ENCODE assay signal across 9 cellular contexts in the genomic region with DNA sequence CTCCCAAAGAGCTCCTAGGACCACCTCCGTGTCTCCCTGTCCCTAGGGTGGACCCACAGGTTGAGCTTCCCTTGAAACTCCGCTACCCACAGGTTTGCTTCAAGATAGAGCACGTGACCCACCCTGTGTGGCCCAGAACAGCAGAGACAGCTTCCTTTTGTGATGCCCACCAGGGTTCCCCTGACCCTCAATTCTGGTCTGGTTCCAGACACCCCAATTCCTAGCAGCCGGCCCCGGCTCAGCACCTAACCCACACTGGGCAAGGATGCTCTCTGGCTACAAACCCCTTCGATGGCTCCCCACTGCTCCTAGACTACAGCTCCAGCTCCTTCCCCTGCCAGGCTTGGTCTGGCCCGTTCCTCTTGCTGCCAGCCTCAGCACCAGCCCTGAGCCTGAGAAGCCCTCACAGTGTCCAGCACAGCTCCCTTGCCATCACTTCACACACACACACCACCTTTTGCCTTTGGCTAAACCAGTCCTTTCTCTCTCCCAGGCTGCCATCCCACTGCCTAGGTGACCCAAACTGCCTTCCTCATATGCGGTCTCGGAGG. TPM values are rescaled to one million over a fixed set of nuclear protein-coding genes. Genes with fewer than 3 reads are reported as not detected.
DNase-seq lines count a peak whose midpoint lies in the region; ATAC-seq and TF ChIP-seq lines count a peak whose summit lies in the region.
"Had no signal": no experiment of that assay in that cellular context is flagged by ENCODE, and none has a peak within 500 bp of the region (broad histone marks: within the 10 kb centered on the region; RNA-seq: fewer than 3 reads in every experiment).

No MANE protein-coding gene starts in this region.

- ATAC-seq in T-cell (replicated peaks in 1 of 4), result no peak

- H3K27me3 ChIP-seq in GM23248 (replicated peaks; ENCODE audit: insufficient read depth), result 0 out of 2 replicates have a peak, but pooled peaks cover 4% of the 10 kb centered on the region

- peak overlapping the region; percentile 80 for H3K4me3 Mint-ChIP-seq in activated naive CD4-positive, alpha-beta T cell treated with anti-CD3 and anti-CD28 coated beads, Interleukin-2, amount 50 U/mL, for 24 hours
- H3K4me3 Mint-ChIP-seq in T-cell, result peak overlapping the region; percentile 47 to 65 (median 49)
- H3K4me3 Mint-ChIP-seq in glutamatergic neuron (ENCODE audit: unreplicated experiment), result peak overlapping the region; percentile 49
- no peak overlapping the region for H3K4me3 Mint-ChIP-seq in HFFc6

- H3K9me3 Mint-ChIP-seq in activated naive CD4-positive, alpha-beta T cell treated with anti-CD3 and anti-CD28 coated beads, Interleukin-2, amount 50 U/mL, for 24 hours, result no peaks in the 10 kb centered on the region
- H3K9me3 Mint-ChIP-seq in T-cell, result no peaks in the 10 kb centered on the region
- peaks cover 2% of the 10 kb centered on the region for H3K9me3 Mint-ChIP-seq in glutamatergic neuron (ENCODE audit: unreplicated experiment)
- no peaks in the 10 kb centered on the region for H3K9me3 Mint-ChIP-seq in HFFc6

- no peak overlapping the region for H3K27ac ChIP-seq in GM23248
- H3K27ac ChIP-seq: cardiac muscle cell had no signal

- peak overlapping the region; percentile 5 for H3K27ac Mint-ChIP-seq in activated naive CD4-positive, alpha-beta T cell treated with anti-CD3 and anti-CD28 coated beads, Interleukin-2, amount 50 U/mL, for 24 hours
- H3K27ac Mint-ChIP-seq in T-cell (no peak overlapping the region), glutamatergic neuron (ENCODE audit: unreplicated experiment) (no peak overlapping the region), HFFc6 (no peak overlapping the region)

- CTCF ChIA-PET in T-cell (lab: Charles Lee), result interaction anchor here (0.6 to 3.6 kb wide), 13 partner anchors 13 to 1050 kb away, joined by 3 to 24 read pairs (median 7); no protein-coding TSS in a partner anchor

- no peak overlapping the region for H3K4me2 ChIP-seq in GM23248 (ENCODE audit: unreplicated experiment)

- 48 to 58% methylated on average over 6 to 9 of the region's 9 CpGs for WGBS in GM23248 (ENCODE audit: low coverage in 1 of 2, low lambda C conversion rate in 2 of 2, missing lambda C conversion rate in 2 of 2), 2 experiments

- H3K79me2 ChIP-seq in GM23248 (ENCODE audit: insufficient read depth), result no peaks in the 10 kb centered on the region

- H3K9me3 ChIP-seq in GM23248 (ENCODE audit: low read depth), result no peaks in the 10 kb centered on the region

- no peak for TF ChIP-seq CTCF in glutamatergic neuron (IDR thresholded peaks at IDR 0.05; ENCODE audit: partially characterized antibody, unreplicated experiment)
- TF ChIP-seq CTCF in HFFc6 (IDR thresholded peaks at IDR 0.05), result no peak

- no peaks in the 10 kb centered on the region for H3K9me2 ChIP-seq in GM23248 (ENCODE audit: insufficient read depth)

- no peaks in the 10 kb centered on the region for H3K36me3 Mint-ChIP-seq in activated naive CD4-positive, alpha-beta T cell treated with anti-CD3 and anti-CD28 coated beads, Interleukin-2, amount 50 U/mL, for 24 hours
- H3K36me3 Mint-ChIP-seq in T-cell (no peaks in the 10 kb centered on the region), glutamatergic neuron (ENCODE audit: unreplicated experiment) (no peaks in the 10 kb centered on the region), HFFc6 (ENCODE audit: low read depth) (no peaks in the 10 kb centered on the region)

- POLR2A ChIA-PET in T-cell (lab: Charles Lee), result interaction anchor here in 1 of 2 donors (1.0 kb wide), 1 partner anchor 15 kb away, joined by 10 read pairs; no protein-coding TSS in a partner anchor

- no peak overlapping the region for H3K4me3 ChIP-seq in GM23248
- H3K4me3 ChIP-seq: cardiac muscle cell had no signal

- DNase-seq in activated naive CD4-positive, alpha-beta T cell (lab: John Stamatoyannopoulos, UW), result no peak
- peak in 1 of 34 experiments; percentile 10 for DNase-seq in T-cell
- no peak for DNase-seq in glutamatergic neuron
- DNase-seq in superior temporal gyrus (ENCODE audit: extremely low spot score), result peak; percentile 13
- no peak for DNase-seq in globus pallidus (ENCODE audit: low spot score)
- no peak for DNase-seq in GM23248
- DNase-seq in HFFc6, result no peak

- no peak overlapping the region for H2AFZ ChIP-seq in GM23248

- in situ Hi-C loops in GM23248 (cut with MboI), result loop anchor here (25.0 kb wide), 1 partner anchor 705 kb away; no protein-coding TSS in a partner anchor

- H3K27me3 Mint-ChIP-seq in activated naive CD4-positive, alpha-beta T cell treated with anti-CD3 and anti-CD28 coated beads, Interleukin-2, amount 50 U/mL, for 24 hours, result peaks cover 5% of the 10 kb centered on the region
- H3K27me3 Mint-ChIP-seq in T-cell (peaks cover 14 to 33% of the 10 kb centered on the region in 2 donors), glutamatergic neuron (ENCODE audit: unreplicated experiment) (peaks cover 6% of the 10 kb centered on the region), HFFc6 (ENCODE audit: insufficient read depth) (peaks cover 18% of the 10 kb centered on the region)

- H3K36me3 ChIP-seq in GM23248 (ENCODE audit: low read depth), result no peaks in the 10 kb centered on the region
- H3K36me3 ChIP-seq: cardiac muscle cell had no signal

- no peaks in the 10 kb centered on the region for H3F3A ChIP-seq in GM23248 (ENCODE audit: insufficient read depth)

- H3K9ac ChIP-seq in GM23248, result no peak overlapping the region

- H3K4me1 ChIP-seq in GM23248 (ENCODE audit: insufficient read depth), result no peaks in the 10 kb centered on the region

- peaks cover 6% of the 10 kb centered on the region for H3K4me1 Mint-ChIP-seq in activated naive CD4-positive, alpha-beta T cell treated with anti-CD3 and anti-CD28 coated beads, Interleukin-2, amount 50 U/mL, for 24 hours
- H3K4me1 Mint-ChIP-seq in T-cell (peaks cover 5 to 12% (median 9%) of the 10 kb centered on the region in 3 donors), glutamatergic neuron (ENCODE audit: low read depth, unreplicated experiment) (no peaks in the 10 kb centered on the region), HFFc6 (ENCODE audit: low read depth) (no peaks in the 10 kb centered on the region; the same call in 1 of the 2 replicates)

- H4K20me1 ChIP-seq in GM23248 (ENCODE audit: insufficient read depth), result no peaks in the 10 kb centered on the region

RNA-seq across cellular contexts. Expression of a gene that starts 6.3 kb away (rescaled TPM):
- total RNA-seq in T-cell (1 to 10 TPM in 1 of 5 donors, not detected in 4; 1.0 TPM), glutamatergic neuron (ENCODE audit: unreplicated experiment) (4.3 TPM)
- not detected in 2 replicates for total RNA-seq in GM23248 (2014; rRNA removed; shearing (Covaris generic))
- not detected in 2 replicates for polyA plus RNA-seq in GM23248 (2016; fragmentation: Nextera tagmentation; extraction: Ambion mirVana)
- under 1 TPM in 2 of 6 experiments, not detected in 4; 0.26 to 0.43 TPM for total RNA-seq in HFFc6 (2021; fragmentation: NEBNext Ultra II Directional; extraction: Animal tissue kit (Norgen Biotek cat#: 25700))

RNA-seq across cellular contexts. Expression of a gene that starts 20.4 kb away (rescaled TPM):
- total RNA-seq in T-cell (under 1 TPM in 2 of 5 donors, not detected in 3; 0.13 to 0.19 TPM), glutamatergic neuron (ENCODE audit: unreplicated experiment) (0.61 TPM)
- total RNA-seq in GM23248 (2014; rRNA removed; shearing (Covaris generic)), result not detected in 2 replicates
- not detected in 2 replicates for polyA plus RNA-seq in GM23248 (2016; fragmentation: Nextera tagmentation; extraction: Ambion mirVana)
- total RNA-seq in HFFc6 (2021; fragmentation: NEBNext Ultra II Directional; extraction: Animal tissue kit (Norgen Biotek cat#: 25700)), result not detected

RNA-seq across cellular contexts. Expression of a gene that starts 20.4 kb away (rescaled TPM):
- total RNA-seq in T-cell, result 1 to 10 TPM in 4 of 5 donors, under 1 TPM in 1; 0.89 to 2.3 (median 1.9) TPM
- 108 TPM for total RNA-seq in glutamatergic neuron (ENCODE audit: unreplicated experiment)
- total RNA-seq in GM23248 (2014; rRNA removed; shearing (Covaris generic)), result 11.7 and 12.5 TPM in 2 replicates
- 1.8 and 1.9 TPM in 2 replicates for polyA plus RNA-seq in GM23248 (2016; fragmentation: Nextera tagmentation; extraction: Ambion mirVana)
- total RNA-seq in HFFc6 (2021; fragmentation: NEBNext Ultra II Directional; extraction: Animal tissue kit (Norgen Biotek cat#: 25700)), result 10 to 100 TPM; 14.0 to 33.8 (median 17.7) TPM

RNA-seq across cellular contexts. Expression of a gene that starts 56.8 kb away (rescaled TPM):
- total RNA-seq in T-cell, result 100 to 1,000 TPM in 4 of 5 donors, 10 to 100 TPM in 1; 90.1 to 124 (median 107) TPM
- 155 TPM for total RNA-seq in glutamatergic neuron (ENCODE audit: unreplicated experiment)
- 180 and 187 TPM in 2 replicates for total RNA-seq in GM23248 (2014; rRNA removed; shearing (Covaris generic))
- 317 and 326 TPM in 2 replicates for polyA plus RNA-seq in GM23248 (2016; fragmentation: Nextera tagmentation; extraction: Ambion mirVana)
- 100 to 1,000 TPM; 203 to 295 (median 218) TPM for total RNA-seq in HFFc6 (2021; fragmentation: NEBNext Ultra II Directional; extraction: Animal tissue kit (Norgen Biotek cat#: 25700))

RNA-seq across cellular contexts. Expression of a gene that starts 57.3 kb away (rescaled TPM):
- total RNA-seq in T-cell, result 10 to 100 TPM in 1 of 5 donors, 1 to 10 TPM in 4; 6.9 to 10.7 (median 7.9) TPM
- total RNA-seq in glutamatergic neuron (ENCODE audit: unreplicated experiment), result 13.5 TPM
- total RNA-seq in GM23248 (2014; rRNA removed; shearing (Covaris generic)), result 24.4 and 24.9 TPM in 2 replicates
- polyA plus RNA-seq in GM23248 (2016; fragmentation: Nextera tagmentation; extraction: Ambion mirVana), result 9.5 and 9.8 TPM in 2 replicates
- total RNA-seq in HFFc6 (2021; fragmentation: NEBNext Ultra II Directional; extraction: Animal tissue kit (Norgen Biotek cat#: 25700)), result 10 to 100 TPM; 12.9 to 18.9 (median 14.5) TPM
